ENCODE assay signal across 1 cellular context in genomic region chr13:30983431-30983830, GRCh38.
TF ChIP-seq lines count a peak whose summit lies in the region.

No MANE protein-coding gene starts in this region.

TF ChIP-seq in GM23338, 12 proteins besides CTCF, POLR2A, EP300 and RAD21 (continued from another document):
- TF ChIP-seq ZNF462 (CRISPR knock-in tag; IDR thresholded peaks at IDR 0.05): no peak
- TF ChIP-seq ZNF114 (CRISPR knock-in tag; IDR thresholded peaks at IDR 0.05): no peak
